22 cellular contexts compared by ENCODE assay signal in genomic region chr2:126795661-126796060, GRCh38.
DNase-seq lines count a peak whose midpoint lies in the region; ATAC-seq and TF ChIP-seq lines count a peak whose summit lies in the region.
"Had no signal": no experiment of that assay in that cellular context is flagged by ENCODE, and none has a peak within 500 bp of the region (broad histone marks: within the 10 kb centered on the region; RNA-seq: fewer than 3 reads in every experiment).

No MANE protein-coding gene starts in this region.

- POLR2A ChIA-PET in naive thymus-derived CD8-positive, alpha-beta T cell (lab: Charles Lee), result no interaction called here

- H3K36me3 ChIP-seq in right atrium auricular region (no peaks in the 10 kb centered on the region), thyroid gland (no peaks in the 10 kb centered on the region)
- H3K36me3 ChIP-seq: MG63 had no signal

- H3K27me3 Mint-ChIP-seq in glutamatergic neuron (ENCODE audit: unreplicated experiment), result peaks cover 3% of the 10 kb centered on the region
- peaks cover 13 to 42% (median 26%) of the 10 kb centered on the region in 5 donors for H3K27me3 Mint-ChIP-seq in naive thymus-derived CD8-positive, alpha-beta T cell

- H3K9me3 Mint-ChIP-seq in glutamatergic neuron (ENCODE audit: unreplicated experiment), result peaks cover 11% of the 10 kb centered on the region
- no peaks in the 10 kb centered on the region for H3K9me3 Mint-ChIP-seq in naive thymus-derived CD8-positive, alpha-beta T cell
- H3K9me3 Mint-ChIP-seq: H9, HFFc6 had no signal

- no peak for ATAC-seq in left cardiac atrium
- no peak for ATAC-seq in naive thymus-derived CD8-positive, alpha-beta T cell
- ATAC-seq: A549, HepG2, K562 had no signal

- intact Hi-C loops in left cardiac atrium (cut with DNase I) (no loop called here), thyroid gland (cut with DNase I) (no loop called here)

- H3K9me3 ChIP-seq in right atrium auricular region (no peaks in the 10 kb centered on the region), thyroid gland (no peaks in the 10 kb centered on the region)
- H3K9me3 ChIP-seq: A549, MG63 had no signal

- WGBS in thyroid gland, 2 donors, result 85 to 94% methylated on average over 8 of the region's 8 CpGs

- H3K27me3 ChIP-seq in right atrium auricular region (no peaks in the 10 kb centered on the region), thyroid gland (no peaks in the 10 kb centered on the region)

- H3K4me3 ChIP-seq in right atrium auricular region (no peak overlapping the region), thyroid gland (replicated peaks in 1 of 3) (no peak overlapping the region)
- H3K4me3 ChIP-seq: A549, K562, MG63 had no signal

- peaks cover 29% of the 10 kb centered on the region for H3K4me1 Mint-ChIP-seq in glutamatergic neuron (ENCODE audit: low read depth, unreplicated experiment)
- H3K4me1 Mint-ChIP-seq in naive thymus-derived CD8-positive, alpha-beta T cell, result no peaks in the 10 kb centered on the region
- H3K4me1 Mint-ChIP-seq: B cell had no signal

- TF ChIP-seq CTCF in right atrium auricular region (IDR thresholded peaks at IDR 0.05) (no peak), glutamatergic neuron (IDR thresholded peaks at IDR 0.05; ENCODE audit: partially characterized antibody, unreplicated experiment) (no peak), thyroid gland (IDR thresholded peaks at IDR 0.05) (no peak)

- peak overlapping the region; percentile 67 for H3K27ac Mint-ChIP-seq in glutamatergic neuron (ENCODE audit: unreplicated experiment)
- H3K27ac Mint-ChIP-seq in naive thymus-derived CD8-positive, alpha-beta T cell, result no peak overlapping the region
- H3K27ac Mint-ChIP-seq: B cell, CD14-positive monocyte, HFFc6 had no signal

- DNase-seq in right atrium auricular region (ENCODE audit: low spot score) (peak; percentile 54), left cardiac atrium (no peak), glutamatergic neuron (no peak), thyroid gland (no peak)
- DNase-seq in stimulated activated CD8-positive, alpha-beta memory T cell treated with anti-CD3 and anti-CD28 coated beads, Interleukin-4, amount 100 ng/mL, for 48 hours, result peak; percentile 9
- DNase-seq in naive thymus-derived CD8-positive, alpha-beta T cell, result no peak
- DNase-seq in activated CD4-positive, CD25-positive, alpha-beta regulatory T cell treated with anti-CD3 and anti-CD28 coated beads, Interleukin-2, amount 50 U/mL, for 72 hours, result no peak
- DNase-seq: H9, HFFc6, MG63, NCI-H1417, NCI-H1694 treated with DMSO at 0.1 percent for 48 hours, NCI-H2081 treated with DMSO at 0.1 percent for 48 hours, NCI-H446, NCI-H526, SHP77 had no signal

- H3K4me1 ChIP-seq in right atrium auricular region, result no peaks in the 10 kb centered on the region
- no peaks in the 10 kb centered on the region for H3K4me1 ChIP-seq in thyroid gland
- H3K4me1 ChIP-seq: A549 had no signal

- TF ChIP-seq POLR2A in thyroid gland (IDR thresholded peaks at IDR 0.05), result no peak

- peak overlapping the region; percentile 40 for H3K4me3 Mint-ChIP-seq in glutamatergic neuron (ENCODE audit: unreplicated experiment)
- no peak overlapping the region for H3K4me3 Mint-ChIP-seq in naive thymus-derived CD8-positive, alpha-beta T cell
- H3K4me3 Mint-ChIP-seq: B cell, CD14-positive monocyte, H9, HFFc6 had no signal

- H3K27ac ChIP-seq in right atrium auricular region, result no peak overlapping the region
- H3K27ac ChIP-seq in thyroid gland, result no peak overlapping the region
- H3K27ac ChIP-seq: A549, HL-60 had no signal

- no peaks in the 10 kb centered on the region for H3K36me3 Mint-ChIP-seq in glutamatergic neuron (ENCODE audit: unreplicated experiment)
- H3K36me3 Mint-ChIP-seq in naive thymus-derived CD8-positive, alpha-beta T cell, result no peaks in the 10 kb centered on the region
- H3K36me3 Mint-ChIP-seq: CD14-positive monocyte had no signal

Comparison
In these comparisons a context has a peak if more than half of its experiments do, and no peak if none do; other contexts are left out.
1. DNase-seq: peak in right atrium auricular region (single experiment) and stimulated activated CD8-positive, alpha-beta memory T cell treated with anti-CD3 and anti-CD28 coated beads, Interleukin-4, amount 100 ng/mL, for 48 hours (single experiment); none in left cardiac atrium (single experiment), glutamatergic neuron (single experiment), naive thymus-derived CD8-positive, alpha-beta T cell (0 of 10), activated CD4-positive, CD25-positive, alpha-beta regulatory T cell treated with anti-CD3 and anti-CD28 coated beads, Interleukin-2, amount 50 U/mL, for 72 hours (single experiment) and thyroid gland (0 of 2).